13 cellular contexts compared by ENCODE assay signal in the genomic region with DNA sequence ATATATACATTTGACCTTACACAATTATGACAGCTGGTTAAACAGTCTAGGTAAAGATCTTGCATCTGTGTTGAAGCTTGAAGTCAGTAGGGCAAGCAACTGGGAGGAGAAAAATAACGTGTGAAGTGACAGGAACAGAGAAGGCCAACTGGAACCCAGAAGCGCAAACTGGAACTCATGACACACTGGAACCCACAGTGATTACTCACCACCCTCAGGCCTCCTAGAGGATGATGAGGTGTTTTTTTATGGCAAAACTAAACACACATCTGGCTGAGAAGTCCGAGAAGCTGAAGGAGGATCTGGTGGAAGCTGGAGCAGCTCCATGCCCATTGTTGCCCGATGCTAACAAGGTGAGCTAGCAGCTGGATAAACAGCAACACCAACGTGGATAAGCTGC.
DNase-seq lines count a peak whose midpoint lies in the region; ATAC-seq, FAIRE-seq and TF ChIP-seq lines count a peak whose summit lies in the region.
"Had no signal": no experiment of that assay in that cellular context is flagged by ENCODE, and none has a peak within 500 bp of the region (broad histone marks: within the 10 kb centered on the region; RNA-seq: fewer than 3 reads in every experiment).

No MANE protein-coding gene starts in this region.

- H3K4me1 ChIP-seq in HCT116 (ENCODE audit: control insufficient read depth in 1 of 2, insufficient read depth in 2 of 2, low read length in 2 of 2) (peaks cover 0 to 8% of the 10 kb centered on the region in 2 experiments; a peak in 2 of 4 replicates), keratinocyte (ENCODE audit: control insufficient read depth, extremely low read depth, insufficient read depth, low read length) (peaks cover 11% of the 10 kb centered on the region)
- H3K4me1 ChIP-seq: Caco-2, Peyer's patch had no signal

- no peaks in the 10 kb centered on the region for H3K9me3 ChIP-seq in HCT116 (ENCODE audit: control insufficient read depth in 1 of 2, insufficient read depth in 1 of 2, low read depth in 1 of 2, low read length in 2 of 2)
- H3K9me3 ChIP-seq in keratinocyte (ENCODE audit: control insufficient read depth, low read depth, low read length), result no peaks in the 10 kb centered on the region
- H3K9me3 ChIP-seq: Caco-2, Peyer's patch had no signal

- RAD21 ChIA-PET in HCT116 (lab: Charles Lee; ENCODE audit: low non-redundant PET in 1 of 2, low total read pairs in 2 of 2, uncharacterized antibody in 2 of 2, unreplicated experiment in 2 of 2), result no interaction called here

- POLR2A ChIA-PET in HCT116 (lab: Charles Lee) (interaction anchor here (1.1 kb wide), 1 partner anchor 27 kb away, joined by 4 read pairs; no protein-coding TSS in a partner anchor), GM10248 (lab: Yijun Ruan, JAX) (no interaction called here), T-cell (lab: Charles Lee) (no interaction called here)

- dilution Hi-C loops in keratinocyte (cut with MboI; ENCODE audit: extremely low pct_ligation_motif_present, low sequenced_read_pairs), result no loop called here

- peaks cover 6% of the 10 kb centered on the region for H3K4me1 Mint-ChIP-seq in activated T-helper 17 cell treated with anti-CD3 and anti-CD28 coated beads, Interleukin-2, amount 50 U/mL, for 72 hours
- no peaks in the 10 kb centered on the region for H3K4me1 Mint-ChIP-seq in T-cell

- no peak for TF ChIP-seq CTCF in HCT116 (IDR thresholded peaks at IDR 0.05 in 2 of 3, conservative IDR thresholded peaks at IDR 0.05 in 1 of 3; ENCODE audit: borderline replicate concordance in 1 of 3, insufficient read depth in 1 of 3, low read depth in 2 of 3, low read length in 2 of 3)
- TF ChIP-seq CTCF in keratinocyte (optimal IDR thresholded peaks at IDR 0.05 in 1 of 3, IDR thresholded peaks at IDR 0.05 in 1 of 3, conservative IDR thresholded peaks at IDR 0.05 in 1 of 3; ENCODE audit: extremely low read depth in 1 of 3, insufficient read depth in 2 of 3, low read length in 3 of 3), result no peak
- no peak for TF ChIP-seq CTCF in GM10248 (IDR thresholded peaks at IDR 0.05; ENCODE audit: control extremely low read depth, extremely low read depth, low read depth, missing control alignments)

- H3K4me3 ChIP-seq in HCT116 (replicated peaks in 1 of 2; ENCODE audit: low read depth in 1 of 2, low read length in 2 of 2), result no peak overlapping the region
- H3K4me3 ChIP-seq in keratinocyte (ENCODE audit: control insufficient read depth in 2 of 3, extremely low read depth in 1 of 3, insufficient read depth in 2 of 3, low read depth in 1 of 3, low read length in 3 of 3), result no peak overlapping the region
- H3K4me3 ChIP-seq: Peyer's patch had no signal

- H3K27me3 ChIP-seq in HCT116 (ENCODE audit: insufficient read depth, low read length), result no peaks in the 10 kb centered on the region
- no peaks in the 10 kb centered on the region for H3K27me3 ChIP-seq in keratinocyte (ENCODE audit: control insufficient read depth, extremely low read depth, insufficient read depth, low read length)
- H3K27me3 ChIP-seq: Peyer's patch had no signal

- peak; percentile 66 for ATAC-seq in HCT116
- peak; percentile 98 for ATAC-seq in activated T-helper 17 cell treated with anti-CD3 and anti-CD28 coated beads, Interleukin-2, amount 50 U/mL, for 72 hours (replicated peaks)
- ATAC-seq in T-cell (replicated peaks in 1 of 4), result no peak

- CTCF ChIA-PET in HCT116 (lab: Charles Lee), result no interaction called here
- CTCF ChIA-PET in GM10248 (lab: Yijun Ruan, JAX), result interaction anchor here (1.2 to 2.8 kb wide), 3 partner anchors 20 to 27 kb away, joined by 3 to 6 read pairs (median 4); no protein-coding TSS in a partner anchor
- CTCF ChIA-PET in T-cell (lab: Charles Lee), result no interaction called here

- no peaks in the 10 kb centered on the region for H3K36me3 Mint-ChIP-seq in activated T-helper 17 cell treated with anti-CD3 and anti-CD28 coated beads, Interleukin-2, amount 50 U/mL, for 72 hours (ENCODE audit: low read depth)
- H3K36me3 Mint-ChIP-seq in T-cell, result peaks cover 3% of the 10 kb centered on the region

- H3K9me3 Mint-ChIP-seq in activated T-helper 17 cell treated with anti-CD3 and anti-CD28 coated beads, Interleukin-2, amount 50 U/mL, for 72 hours, result no peaks in the 10 kb centered on the region
- peaks cover 0 to 9% (median 6%) of the 10 kb centered on the region in 3 donors for H3K9me3 Mint-ChIP-seq in T-cell

- FAIRE-seq in keratinocyte (lab: Jason Lieb, UNC), result peak; percentile 98
- FAIRE-seq: frontal cortex had no signal

- H3K4me3 Mint-ChIP-seq in activated T-helper 17 cell treated with anti-CD3 and anti-CD28 coated beads, Interleukin-2, amount 50 U/mL, for 72 hours, result peak overlapping the region; percentile 12
- H3K4me3 Mint-ChIP-seq in T-cell, result no peak overlapping the region

- H3K27ac ChIP-seq in HCT116 (ENCODE audit: low read depth, low read length) (no peak overlapping the region), keratinocyte (ENCODE audit: control insufficient read depth, insufficient read depth, low read length) (peak overlapping the region; percentile 11)
- H3K27ac ChIP-seq: Peyer's patch had no signal

- no peaks in the 10 kb centered on the region for H3K9me1 ChIP-seq in keratinocyte (ENCODE audit: control insufficient read depth, extremely low read depth, insufficient read depth, low read length)

- no peaks in the 10 kb centered on the region for H3K9me2 ChIP-seq in HCT116 (ENCODE audit: insufficient read depth)

- BruUV-seq in HCT116 (replicated peaks; lab: Mats Ljungman, UMichigan), result no TSS peak

- TF ChIP-seq POLR2A in HCT116 (IDR thresholded peaks at IDR 0.05; ENCODE audit: borderline replicate concordance, extremely low read depth, insufficient read depth, insufficient read length), result no peak

- H3K4me2 ChIP-seq in HCT116 (ENCODE audit: low read length) (peak overlapping the region; percentile 24), keratinocyte (ENCODE audit: control insufficient read depth, extremely low read depth, insufficient read depth, low read depth, low read length) (peak overlapping the region; percentile 4)

- H3K9ac ChIP-seq in HCT116 (ENCODE audit: low read length), result no peak overlapping the region
- H3K9ac ChIP-seq in keratinocyte (ENCODE audit: control insufficient read depth, extremely low read depth, insufficient read depth, low read length), result no peak overlapping the region

- no peaks in the 10 kb centered on the region for H3K36me3 ChIP-seq in HCT116 (ENCODE audit: control insufficient read depth in 1 of 2, insufficient read depth in 2 of 2, low read length in 2 of 2)
- no peaks in the 10 kb centered on the region for H3K36me3 ChIP-seq in keratinocyte (ENCODE audit: control insufficient read depth in 2 of 2, extremely low read depth in 1 of 2, insufficient read depth in 2 of 2, low read length in 2 of 2)
- H3K36me3 ChIP-seq: Peyer's patch had no signal

- H3K27me3 Mint-ChIP-seq in activated T-helper 17 cell treated with anti-CD3 and anti-CD28 coated beads, Interleukin-2, amount 50 U/mL, for 72 hours, result no peaks in the 10 kb centered on the region
- no peaks in the 10 kb centered on the region for H3K27me3 Mint-ChIP-seq in T-cell

- DNase-seq in DMS53 (lab: John Stamatoyannopoulos, UW) (peak; percentile 79), HCT116 (ENCODE audit: low read depth, low spot score) (no peak), keratinocyte (ENCODE audit: low read depth, low spot score) (peak; percentile 92), GM10248 (ENCODE audit: extremely low spot score) (no peak), NCI-H2081 (lab: John Stamatoyannopoulos, UW) (no peak), T-cell (no peak)
- DNase-seq: Caco-2, cerebellar nuclear complex, islet precursor cell, NCI-H446 treated with DMSO at 0.1 percent for 48 hours, Peyer's patch had no signal

- H3K27ac Mint-ChIP-seq in activated T-helper 17 cell treated with anti-CD3 and anti-CD28 coated beads, Interleukin-2, amount 50 U/mL, for 72 hours, result peak overlapping the region; percentile 45
- H3K27ac Mint-ChIP-seq in T-cell, result no peak overlapping the region

- no peaks in the 10 kb centered on the region for H3K79me2 ChIP-seq in HCT116 (ENCODE audit: insufficient read depth, low read length)
- no peaks in the 10 kb centered on the region for H3K79me2 ChIP-seq in keratinocyte (ENCODE audit: control insufficient read depth, insufficient read depth, low read length)

- H4K20me1 ChIP-seq in HCT116 (ENCODE audit: insufficient read depth) (no peaks in the 10 kb centered on the region), keratinocyte (ENCODE audit: control insufficient read depth, extremely low read depth, insufficient read depth, low read length) (no peaks in the 10 kb centered on the region)

- H2AFZ ChIP-seq in HCT116 (ENCODE audit: low read depth, low read length, poor library complexity, severe bottlenecking), result no peak overlapping the region
- H2AFZ ChIP-seq in keratinocyte (ENCODE audit: control insufficient read depth, low read length), result no peak overlapping the region

- no peak for TF ChIP-seq RAD21 in HCT116 (IDR thresholded peaks at IDR 0.05; ENCODE audit: low read depth)

- intact Hi-C loops in HCT116 (cut with micrococcal nuclease), result no loop called here

TF ChIP-seq in HCT116, 20 proteins besides CTCF, POLR2A, EP300 and RAD21:
- TF ChIP-seq EZH2 (IDR thresholded peaks at IDR 0.05) (no peak), SP1 (IDR thresholded peaks at IDR 0.05; ENCODE audit: low read depth) (0 out of 2 replicates have a peak, but pooled peaks have one; percentile 16), FOSL1 (IDR thresholded peaks at IDR 0.05; ENCODE audit: low read depth) (peak; percentile 28; the same call in 1 of the 2 replicates)
- TF ChIP-seq, protein P1, sequence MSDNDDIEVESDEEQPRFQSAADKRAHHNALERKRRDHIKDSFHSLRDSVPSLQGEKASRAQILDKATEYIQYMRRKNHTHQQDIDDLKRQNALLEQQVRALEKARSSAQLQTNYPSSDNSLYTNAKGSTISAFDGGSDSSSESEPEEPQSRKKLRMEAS (IDR thresholded peaks at IDR 0.05), result peak; percentile 34; the same call in 1 of the 2 replicates

Comparison
In these comparisons a context has a peak if more than half of its experiments do, and no peak if none do; other contexts are left out.
1. DNase-seq: peak in DMS53 (single experiment) and keratinocyte (single experiment); none in HCT116 (single experiment), GM10248 (single experiment), NCI-H2081 (0 of 2) and T-cell (0 of 34).
2. ATAC-seq: peak in HCT116 (single experiment) and activated T-helper 17 cell treated with anti-CD3 and anti-CD28 coated beads, Interleukin-2, amount 50 U/mL, for 72 hours (single experiment); none in T-cell (0 of 4).